ENCODE assay signal across 8 cellular contexts in genomic region chrX:136496768-136497555, GRCh38. TPM values are rescaled to one million over a fixed set of nuclear protein-coding genes. Genes with fewer than 3 reads are reported as not detected.
DNase-seq lines count a peak whose midpoint lies in the region; ATAC-seq and TF ChIP-seq lines count a peak whose summit lies in the region.

No MANE protein-coding gene starts in this region.

- H3K4me3 ChIP-seq in HCT116 (replicated peaks in 1 of 2; ENCODE audit: low read depth in 1 of 2, low read length in 2 of 2) (peak overlapping the region; percentile 77 to 84), MM.1S (ENCODE audit: low read length) (peak overlapping the region; percentile 86), neural progenitor cell (peak overlapping the region; percentile 90), stomach (peak overlapping the region; percentile 56 to 74 (median 64))

- H3F3A ChIP-seq in MM.1S (ENCODE audit: insufficient read depth, low read length) = peaks cover 10% of the 10 kb centered on the region
- H3F3A ChIP-seq in neural progenitor cell (ENCODE audit: low read depth) = peaks cover 14% of the 10 kb centered on the region

- no peak for TF ChIP-seq EP300 in stomach (IDR thresholded peaks at IDR 0.05)

- POLR2A ChIA-PET in HCT116 (lab: Charles Lee) = interaction anchor here (0.6 kb wide), 1 partner anchor 283 kb away, joined by 5 read pairs; no protein-coding TSS in a partner anchor

- intact Hi-C loops in HCT116 (cut with micrococcal nuclease) = loop anchor here (2.0 to 10.0 kb wide), 4 partner anchors 80 to 524 kb away; partner anchors contain the start of genes MAP7D3 and MMGT1
- intact Hi-C loops in stomach (cut with DNase I; ENCODE audit: low total_unique reads) = no loop called here

- H3K36me3 ChIP-seq in HCT116 (ENCODE audit: control insufficient read depth in 1 of 2, insufficient read depth in 2 of 2, low read length in 2 of 2) (peaks cover 0 to 3% of the 10 kb centered on the region in 2 experiments; a peak in 2 of 4 replicates), MM.1S (replicated peaks; ENCODE audit: insufficient read depth, low read length) (no peaks in the 10 kb centered on the region; the same call in 1 of the 2 replicates), neural progenitor cell (peaks cover 16% of the 10 kb centered on the region), stomach (peaks cover 0 to 19% (median 17%) of the 10 kb centered on the region in 4 donors)

- no TSS peak for BruUV-seq in HCT116 (replicated peaks; lab: Mats Ljungman, UMichigan)

- peak overlapping the region; percentile 96 for H3K27ac Mint-ChIP-seq in neural progenitor cell

- H3K4me3 Mint-ChIP-seq in neural progenitor cell = peak overlapping the region; percentile 93

- RAD21 ChIA-PET in HCT116 (lab: Charles Lee; ENCODE audit: low non-redundant PET in 1 of 2, low total read pairs in 2 of 2, uncharacterized antibody in 2 of 2, unreplicated experiment in 2 of 2) = no interaction called here

- H3K4me1 Mint-ChIP-seq in neural progenitor cell = peaks cover 12% of the 10 kb centered on the region

- H3K4me1 ChIP-seq in HCT116 (ENCODE audit: control insufficient read depth in 1 of 2, insufficient read depth in 2 of 2, low read length in 2 of 2) = peaks cover 3 to 15% of the 10 kb centered on the region in 2 experiments; a peak in 2 of 4 replicates
- no peaks in the 10 kb centered on the region for H3K4me1 ChIP-seq in MM.1S (ENCODE audit: low read length)
- H3K4me1 ChIP-seq in foreskin keratinocyte = no peaks in the 10 kb centered on the region
- H3K4me1 ChIP-seq in neural progenitor cell = peaks cover 9% of the 10 kb centered on the region
- H3K4me1 ChIP-seq in stomach = peaks cover 0 to 12% (median 6%) of the 10 kb centered on the region in 4 donors

- no peak for TF ChIP-seq RAD21 in HCT116 (IDR thresholded peaks at IDR 0.05; ENCODE audit: low read depth)

- no peaks in the 10 kb centered on the region for H4K20me1 ChIP-seq in HCT116 (ENCODE audit: insufficient read depth)
- H4K20me1 ChIP-seq in MM.1S (ENCODE audit: insufficient read depth, low read length) = no peaks in the 10 kb centered on the region
- H4K20me1 ChIP-seq in neural progenitor cell (ENCODE audit: low read depth) = no peaks in the 10 kb centered on the region

- H3K9me3 Mint-ChIP-seq in neural progenitor cell = peaks cover 8% of the 10 kb centered on the region

- DNase-seq in GF-D8 (lab: John Stamatoyannopoulos, UW) = peak; percentile 65
- DNase-seq in HCT116 (ENCODE audit: low read depth, low spot score) = peak; percentile 66
- peak; percentile 88 for DNase-seq in MM.1S
- peak; percentile 39 for DNase-seq in SIG-M5 (lab: John Stamatoyannopoulos, UW)
- peak; percentile 72 for DNase-seq in activated gamma-delta T cell treated with anti-CD3 and anti-CD28 coated beads, Interleukin-2, amount 50 U/mL, for 16 hours (ENCODE audit: low read depth)
- DNase-seq in foreskin keratinocyte = peak; percentile 79 to 84
- DNase-seq in neural progenitor cell (ENCODE audit: low spot score) = peak; percentile 92
- peak; percentile 75 for DNase-seq in stomach

- CTCF ChIA-PET in HCT116 (lab: Charles Lee) = no interaction called here

- H3K79me2 ChIP-seq in HCT116 (ENCODE audit: insufficient read depth, low read length) = peaks cover 24% of the 10 kb centered on the region
- H3K79me2 ChIP-seq in MM.1S (ENCODE audit: low read length) = peaks cover 22% of the 10 kb centered on the region
- peaks cover 28% of the 10 kb centered on the region for H3K79me2 ChIP-seq in neural progenitor cell (ENCODE audit: low read depth)

- peak overlapping the region; percentile 78 for H3K9ac ChIP-seq in HCT116 (ENCODE audit: low read length)
- peak overlapping the region; percentile 77 for H3K9ac ChIP-seq in MM.1S (ENCODE audit: low read length)
- peak overlapping the region; percentile 73 for H3K9ac ChIP-seq in neural progenitor cell

- no peaks in the 10 kb centered on the region for H3K27me3 ChIP-seq in HCT116 (ENCODE audit: insufficient read depth, low read length)
- H3K27me3 ChIP-seq in MM.1S (replicated peaks; ENCODE audit: insufficient read depth, low read length) = no peaks in the 10 kb centered on the region
- no peaks in the 10 kb centered on the region for H3K27me3 ChIP-seq in foreskin keratinocyte
- no peaks in the 10 kb centered on the region for H3K27me3 ChIP-seq in neural progenitor cell
- H3K27me3 ChIP-seq in stomach = peaks cover 0 to 6% (median 4%) of the 10 kb centered on the region in 3 donors

- H3K9me3 ChIP-seq in HCT116 (ENCODE audit: control insufficient read depth in 1 of 2, insufficient read depth in 1 of 2, low read depth in 1 of 2, low read length in 2 of 2) (no peaks in the 10 kb centered on the region), MM.1S (replicated peaks; ENCODE audit: insufficient read depth, low read length) (no peaks in the 10 kb centered on the region), neural progenitor cell (ENCODE audit: low read depth) (peaks cover 10% of the 10 kb centered on the region), stomach (peaks cover 0 to 3% (median 0%) of the 10 kb centered on the region in 4 donors)

- H3K4me2 ChIP-seq in HCT116 (ENCODE audit: low read length) (peak overlapping the region; percentile 77), MM.1S (ENCODE audit: low read depth, low read length) (peak overlapping the region; percentile 75; the same call in 1 of the 2 replicates), neural progenitor cell (peak overlapping the region; percentile 72)

- H3K27ac ChIP-seq in HCT116 (ENCODE audit: low read depth, low read length) (peak overlapping the region; percentile 91), MM.1S (ENCODE audit: low read length) (peak overlapping the region; percentile 82), foreskin keratinocyte (peak overlapping the region; percentile 92), neural progenitor cell (peak overlapping the region; percentile 98), stomach (peak overlapping the region; percentile 95 to 98 (median 96))

- peak overlapping the region; percentile 17 for H2AFZ ChIP-seq in HCT116 (ENCODE audit: low read depth, low read length, poor library complexity, severe bottlenecking)
- H2AFZ ChIP-seq in MM.1S (ENCODE audit: low read length) = peak overlapping the region; percentile 46
- H2AFZ ChIP-seq in neural progenitor cell (replicated peaks) = peak overlapping the region; percentile 32

- 0 to 62% (median 13%) methylated on average over 16 to 104 of the region's 110 CpGs for WGBS in stomach, 5 donors

- no peaks in the 10 kb centered on the region for H3K36me3 Mint-ChIP-seq in neural progenitor cell

- TF ChIP-seq POLR2A in HCT116 (IDR thresholded peaks at IDR 0.05; ENCODE audit: borderline replicate concordance, extremely low read depth, insufficient read depth, insufficient read length) = peak; percentile 23
- no peak for TF ChIP-seq POLR2A in stomach (IDR thresholded peaks at IDR 0.05)

- H3K9me2 ChIP-seq in HCT116 (ENCODE audit: insufficient read depth) (no peaks in the 10 kb centered on the region), MM.1S (replicated peaks; ENCODE audit: insufficient read depth, low read length) (no peaks in the 10 kb centered on the region)

- H3K27me3 Mint-ChIP-seq in neural progenitor cell (ENCODE audit: insufficient read depth, low read depth) = no peaks in the 10 kb centered on the region

- ATAC-seq in HCT116 = peak; percentile 85
- peak; percentile 84 for ATAC-seq in foreskin keratinocyte

- TF ChIP-seq CTCF in HCT116 (IDR thresholded peaks at IDR 0.05 in 2 of 3, conservative IDR thresholded peaks at IDR 0.05 in 1 of 3; ENCODE audit: borderline replicate concordance in 1 of 3, insufficient read depth in 1 of 3, low read depth in 2 of 3, low read length in 2 of 3) (no peak), MM.1S (IDR thresholded peaks at IDR 0.05; ENCODE audit: low read length) (no peak), foreskin keratinocyte (conservative IDR thresholded peaks at IDR 0.05) (no peak), neural progenitor cell (IDR thresholded peaks at IDR 0.05) (no peak), stomach (IDR thresholded peaks at IDR 0.05) (no peak)

TF ChIP-seq in HCT116, 20 proteins besides CTCF, POLR2A, EP300 and RAD21 (continues in another document):
- TF ChIP-seq SP1 (IDR thresholded peaks at IDR 0.05; ENCODE audit: low read depth) (no peak), MAX (IDR thresholded peaks at IDR 0.05) (peak; percentile 65), ZFX (IDR thresholded peaks at IDR 0.05) (peak; percentile 60), JUND (IDR thresholded peaks at IDR 0.05) (no peak), SIN3A (IDR thresholded peaks at IDR 0.05; ENCODE audit: low read depth) (0 out of 2 replicates have a peak, but pooled peaks have one; percentile 48), POLR2AphosphoS5 (IDR thresholded peaks at IDR 0.05; ENCODE audit: low read depth, low read length) (peak; percentile 70), ZNF274 (IDR thresholded peaks at IDR 0.05; ENCODE audit: low read depth, low read length) (no peak), EGR1 (IDR thresholded peaks at IDR 0.05; ENCODE audit: low read depth) (peak; percentile 67), ELF1 (IDR thresholded peaks at IDR 0.05; ENCODE audit: borderline replicate concordance, low read depth) (no peak), FOSL1 (IDR thresholded peaks at IDR 0.05; ENCODE audit: low read depth) (no peak), YY1 (IDR thresholded peaks at IDR 0.05; ENCODE audit: extremely low read depth, insufficient replicate concordance, low read depth, low read length) (peak; percentile 86), EZH2phosphoT487 (IDR thresholded peaks at IDR 0.05; ENCODE audit: borderline replicate concordance) (no peak)

RNA-seq across cellular contexts. Expression of gene HTATSF1, which starts 0.4 kb away (rescaled TPM):
- 39.7 TPM for total RNA-seq in HCT116 (2021; ENCODE audit: unreplicated experiment)
- 24.6 and 34.0 TPM in 2 replicates for polyA plus RNA-seq in HCT116 (2012)
- 40.2 and 46.5 TPM in 2 replicates for total RNA-seq in foreskin keratinocyte
- polyA plus RNA-seq in foreskin keratinocyte = 19.7 and 26.5 TPM in 2 replicates
- 111 and 123 TPM in 2 replicates for total RNA-seq in neural progenitor cell (ENCODE audit: low replicate concordance)
- total RNA-seq in stomach = 10 to 100 TPM; 18.3 to 77.0 (median 54.8) TPM
- 10 to 100 TPM; 20.3 to 36.8 (median 35.3) TPM for polyA plus RNA-seq in stomach

RNA-seq across cellular contexts. Expression of gene BRS3, which starts 9.2 kb away (rescaled TPM):
- total RNA-seq in HCT116 (2021; ENCODE audit: unreplicated experiment) = not detected
- not detected in 2 replicates for polyA plus RNA-seq in HCT116 (2012)
- total RNA-seq in foreskin keratinocyte = not detected in 2 replicates
- polyA plus RNA-seq in foreskin keratinocyte = not detected in 2 replicates
- total RNA-seq in neural progenitor cell (ENCODE audit: low replicate concordance) = not detected in 2 replicates
- total RNA-seq in stomach = not detected
- polyA plus RNA-seq in stomach = not detected

RNA-seq across cellular contexts. Expression of gene VGLL1, which starts 35.1 kb away (rescaled TPM):
- not detected for total RNA-seq in HCT116 (2021; ENCODE audit: unreplicated experiment)
- polyA plus RNA-seq in HCT116 (2012) = 0.12 TPM in 1 of 2 replicates, not detected in the other
- 5.2 and 9.2 TPM in 2 replicates for total RNA-seq in foreskin keratinocyte
- polyA plus RNA-seq in foreskin keratinocyte = 7.5 and 10.8 TPM in 2 replicates
- total RNA-seq in neural progenitor cell (ENCODE audit: low replicate concordance) = not detected in 2 replicates
- under 1 TPM in 1 of 5 donors, not detected in 4; 0.43 TPM for total RNA-seq in stomach
- polyA plus RNA-seq in stomach = 1 to 10 TPM in 2 of 3 donors, not detected in 1; 1.2 to 7.7 TPM

Comparison
In these comparisons a context has a peak if more than half of its experiments do, and no peak if none do; other contexts are left out.
1. Peak in every context shown above with its lines: DNase-seq, ATAC-seq, H3K4me3 ChIP-seq and H3K27ac ChIP-seq.
2. DNase-seq: peak in every context shown above with its lines; median percentile 92 in neural progenitor cell; 88 in MM.1S; 82 in foreskin keratinocyte; 75 in stomach; 72 in activated gamma-delta T cell treated with anti-CD3 and anti-CD28 coated beads, Interleukin-2, amount 50 U/mL, for 16 hours; 66 in HCT116; 65 in GF-D8; 39 in SIG-M5.